In genomic region chr22:37056246-37056645, GRCh38 we compare ENCODE assay signal across 25 cellular contexts. TPM values are rescaled to one million over a fixed set of nuclear protein-coding genes. Genes with fewer than 3 reads are reported as not detected.
DNase-seq lines count a peak whose midpoint lies in the region; ATAC-seq, FAIRE-seq and TF ChIP-seq lines count a peak whose summit lies in the region.
"Had no signal": no experiment of that assay in that cellular context is flagged by ENCODE, and none has a peak within 500 bp of the region (broad histone marks: within the 10 kb centered on the region; RNA-seq: fewer than 3 reads in every experiment).

No MANE protein-coding gene starts in this region.

- H3K79me2 ChIP-seq in osteoblast (ENCODE audit: insufficient read depth, low read length): peaks cover 9% of the 10 kb centered on the region

- peaks cover 20% of the 10 kb centered on the region for H3K36me3 ChIP-seq in osteoblast (ENCODE audit: insufficient read depth, low read length)

- H3K4me2 ChIP-seq in osteoblast (ENCODE audit: insufficient read depth, low read length): no peak overlapping the region
- H3K4me2 ChIP-seq: GM23338 had no signal

- peak overlapping the region; percentile 45 for H3K27ac ChIP-seq in caudate nucleus (ENCODE audit: low read depth, low read length)
- no peak overlapping the region for H3K27ac ChIP-seq in osteoblast (ENCODE audit: low read depth, low read length)

- intact Hi-C loops in Right ventricle myocardium inferior (cut with DNase I) (no loop called here), cardiac septum (cut with DNase I) (no loop called here)

- no peak overlapping the region for H3K4me3 ChIP-seq in osteoblast (ENCODE audit: insufficient read depth, low read length)
- H3K4me3 ChIP-seq: GM23338 had no signal

- H2AFZ ChIP-seq in osteoblast (ENCODE audit: low read length): no peak overlapping the region
- H2AFZ ChIP-seq: GM23338 had no signal

- TF ChIP-seq CTCF in osteoblast (IDR thresholded peaks at IDR 0.05; ENCODE audit: extremely low read depth, low read depth, low read length): no peak

- DNase-seq in Right ventricle myocardium inferior (ENCODE audit: missing footprints) (peak; percentile 37), cardiac septum (ENCODE audit: low spot score) (no peak), caudate nucleus (lab: John Stamatoyannopoulos, UW) (no peak), osteoblast (ENCODE audit: insufficient read length, low spot score, missing footprints) (peak; percentile 79), urothelium cell line (ENCODE audit: low spot score) (no peak), SW 1271 (lab: John Stamatoyannopoulos, UW) (no peak), GM19239 (ENCODE audit: insufficient read length, low spot score) (no peak)
- DNase-seq: C1 segment of cervical spinal cord; Calu3; CD4-positive, alpha-beta memory T cell; COR-L47; DMS53; DMS79 treated with DMSO at 0.1 percent for 48 hours; GF-D8; H9 had no signal

- FAIRE-seq in urothelium cell line (lab: Jason Lieb, UNC): peak; percentile 9
- no peak for FAIRE-seq in GM19239 (lab: Jason Lieb, UNC)
- FAIRE-seq: GM12891, GM18507 had no signal

- H3K27me3 ChIP-seq in osteoblast (ENCODE audit: insufficient read depth, low read length): no peaks in the 10 kb centered on the region

- H4K20me1 ChIP-seq in osteoblast (ENCODE audit: insufficient read depth, low read length): no peaks in the 10 kb centered on the region

- ATAC-seq in Right ventricle myocardium inferior (no peak), HG03039 (IDR thresholded peaks at IDR 0.05; ENCODE audit: unreplicated experiment) (no peak)
- ATAC-seq: GM23338, HCT116 had no signal

- no peaks in the 10 kb centered on the region for H3K9me3 ChIP-seq in osteoblast (ENCODE audit: low read depth, low read length)

- peaks cover 6% of the 10 kb centered on the region for H3K4me1 ChIP-seq in osteoblast (ENCODE audit: insufficient read depth, low read length)

RNA-seq across cellular contexts. Expression of gene KCTD17, which starts 4.7 kb away (rescaled TPM):
- 11.2 TPM for total RNA-seq in Right ventricle myocardium inferior
- total RNA-seq in cardiac septum: 50.2 TPM
- 22.7 and 25.0 TPM in 2 replicates for total RNA-seq in osteoblast

RNA-seq across cellular contexts. Expression of gene MPST, which starts 36.7 kb away (rescaled TPM):
- total RNA-seq in Right ventricle myocardium inferior (58.4 TPM), cardiac septum (33.5 TPM), osteoblast (82.5 and 91.6 TPM in 2 replicates)

RNA-seq across cellular contexts. Expression of gene TST, which starts 37.0 kb away (rescaled TPM):
- total RNA-seq in Right ventricle myocardium inferior (54.6 TPM), cardiac septum (29.7 TPM), osteoblast (53.6 and 63.3 TPM in 2 replicates)

RNA-seq across cellular contexts. Expression of gene TMPRSS6, which starts 53.3 kb away (rescaled TPM):
- total RNA-seq in Right ventricle myocardium inferior (not detected), cardiac septum (not detected), osteoblast (not detected in 2 replicates)
- total RNA-seq: A172, A673, Calu3, Daoy, G401, GM23338, H4, H9 had no signal

Comparison
In these comparisons a context has a peak if more than half of its experiments do, and no peak if none do; other contexts are left out.
1. DNase-seq: peak in Right ventricle myocardium inferior (single experiment) and osteoblast (single experiment); none in cardiac septum (single experiment), caudate nucleus (0 of 61), urothelium cell line (single experiment), SW 1271 (0 of 2) and GM19239 (single experiment).